Comparison of ENCODE assay signal across 23 cellular contexts in genomic region chr1:110617589-110617988, GRCh38. TPM values are rescaled to one million over a fixed set of nuclear protein-coding genes. Genes with fewer than 3 reads are reported as not detected.
"Had no signal": no experiment of that assay in that cellular context is flagged by ENCODE, and none has a peak within 500 bp of the region (broad histone marks: within the 10 kb centered on the region; RNA-seq: fewer than 3 reads in every experiment).

No MANE protein-coding gene starts in this region.

- H3K36me3 ChIP-seq: adrenal gland, breast epithelium, left lung, SJCRH30, thoracic aorta, upper lobe of left lung had no signal

- H3K4me3 ChIP-seq: adrenal gland, breast epithelium, coronary artery, left lung, psoas muscle, SJCRH30, thoracic aorta, upper lobe of left lung had no signal

- H3K4me1 ChIP-seq: adrenal gland, breast epithelium, psoas muscle, SJCRH30 had no signal

- ATAC-seq: activated CD4-positive, alpha-beta T cell treated with anti-CD3 and anti-CD28 coated beads for 36 hours; left lung; psoas muscle; right cardiac atrium; stimulated activated effector memory CD8-positive, alpha-beta T cell treated with anti-CD3 and anti-CD28 coated beads, Interleukin-12 subunit alpha, Interleukin-12 subunit beta, amount 100 ng/mL, for 72 hours had no signal

- H3K27ac ChIP-seq: adrenal gland, breast epithelium, coronary artery, left lung, psoas muscle, SJCRH30, thoracic aorta, upper lobe of left lung had no signal

- H3K27me3 Mint-ChIP-seq: activated CD4-positive, alpha-beta T cell treated with anti-CD3 and anti-CD28 coated beads for 36 hours had no signal

- DNase-seq: activated CD4-positive, alpha-beta T cell treated with anti-CD3 and anti-CD28 coated beads for 36 hours; activated naive CD4-positive, alpha-beta T cell treated with Interleukin-2 at 50 U/mL for 16 hours; erythroblast; left lung; psoas muscle; right cardiac atrium; SJCRH30; stimulated activated CD4-positive, alpha-beta T cell treated with anti-CD3 and anti-CD28 coated beads, Interleukin-4, amount 100 ng/mL, for 24 hours; upper lobe of left lung had no signal

- H3K27me3 ChIP-seq: upper lobe of left lung had no signal

- H3K9me3 Mint-ChIP-seq: stimulated activated effector memory CD8-positive, alpha-beta T cell treated with anti-CD3 and anti-CD28 coated beads, Interleukin-12 subunit alpha, Interleukin-12 subunit beta, amount 100 ng/mL, for 72 hours; T-helper 2 cell treated with Interferon-gamma antibody and Interleukin-4, amounts not matched to agents 5 μg/mL and 100 μg/mL, for 36 hours had no signal

- H3K27ac Mint-ChIP-seq: activated CD4-positive, alpha-beta T cell treated with anti-CD3 and anti-CD28 coated beads for 36 hours; stimulated activated effector memory CD8-positive, alpha-beta T cell treated with anti-CD3 and anti-CD28 coated beads, Interleukin-12 subunit alpha, Interleukin-12 subunit beta, amount 100 ng/mL, for 72 hours; T-helper 2 cell treated with Interferon-gamma antibody and Interleukin-4, amounts not matched to agents 5 μg/mL and 100 μg/mL, for 36 hours had no signal

- H3K9me3 ChIP-seq: adrenal gland, breast epithelium, left lung, psoas muscle, SJCRH30, thoracic aorta, upper lobe of left lung had no signal

- H3K4me3 Mint-ChIP-seq: activated CD4-positive, alpha-beta T cell treated with anti-CD3 and anti-CD28 coated beads for 36 hours; stimulated activated effector memory CD8-positive, alpha-beta T cell treated with anti-CD3 and anti-CD28 coated beads, Interleukin-12 subunit alpha, Interleukin-12 subunit beta, amount 100 ng/mL, for 72 hours; T-helper 2 cell treated with Interferon-gamma antibody and Interleukin-4, amounts not matched to agents 5 μg/mL and 100 μg/mL, for 36 hours had no signal

- FAIRE-seq: astrocyte, endometrium, frontal cortex, TTC549 had no signal

RNA-seq across cellular contexts. Expression of gene KCNA2, which starts 11.4 kb away (rescaled TPM):
- total RNA-seq: kidney epithelial cell, lung microvascular endothelial cell, myocyte, SJCRH30 had no signal

RNA-seq across cellular contexts. Expression of gene KCNA3, which starts 57.2 kb away (rescaled TPM):
- total RNA-seq: lung microvascular endothelial cell, myocyte, osteocyte, SJCRH30 had no signal
- polyA plus RNA-seq: psoas muscle had no signal
